10 cellular contexts compared by ENCODE assay signal in genomic region chr21:29187939-29188338, GRCh38. TPM values are rescaled to one million over a fixed set of nuclear protein-coding genes. Genes with fewer than 3 reads are reported as not detected.
DNase-seq lines count a peak whose midpoint lies in the region; FAIRE-seq and TF ChIP-seq lines count a peak whose summit lies in the region.
"Had no signal": no experiment of that assay in that cellular context is flagged by ENCODE, and none has a peak within 500 bp of the region (broad histone marks: within the 10 kb centered on the region; RNA-seq: fewer than 3 reads in every experiment).

No MANE protein-coding gene starts in this region.

- H3K36me3 ChIP-seq in BJ (ENCODE audit: control insufficient read depth, insufficient read depth, low read length) = no peaks in the 10 kb centered on the region
- no peaks in the 10 kb centered on the region for H3K36me3 ChIP-seq in endothelial cell of umbilical vein (ENCODE audit: control insufficient read depth in 2 of 2, extremely low read depth in 1 of 2, insufficient read depth in 2 of 2, low read length in 2 of 2)

- peak; percentile 97 for FAIRE-seq in endothelial cell of umbilical vein (lab: Jason Lieb, UNC)
- FAIRE-seq: kidney had no signal

- no peak overlapping the region for H3K27ac ChIP-seq in endothelial cell of umbilical vein (ENCODE audit: insufficient read depth, low read depth, low read length)

- H3K4me3 ChIP-seq in BJ (ENCODE audit: low read depth, low read length) (no peak overlapping the region), endothelial cell of umbilical vein (replicated peaks in 1 of 3; ENCODE audit: insufficient read depth in 1 of 3, low read depth in 1 of 3, low read length in 3 of 3) (no peak overlapping the region)

- no peak for TF ChIP-seq POLR2A in endothelial cell of umbilical vein (IDR thresholded peaks at IDR 0.05; ENCODE audit: low read depth, low read length)

- intact Hi-C loops in endothelial cell of umbilical vein (cut with micrococcal nuclease) (loop anchor here (1.0 kb wide), 1 partner anchor 8 kb away; no protein-coding TSS in a partner anchor), posterior cingulate gyrus (cut with DNase I) (loop anchor here (2.0 kb wide), 1 partner anchor 75 kb away; no protein-coding TSS in a partner anchor)

- no peak overlapping the region for H3K9ac ChIP-seq in endothelial cell of umbilical vein (replicated peaks; ENCODE audit: extremely low read depth, insufficient read depth, low read length)

- H3K79me2 ChIP-seq in endothelial cell of umbilical vein (ENCODE audit: control insufficient read depth, insufficient read depth, low read length) = no peaks in the 10 kb centered on the region

- POLR2A ChIA-PET in BJ (lab: Charles Lee) = interaction anchor here (0.6 kb wide), 1 partner anchor 162 kb away, joined by 6 read pairs; no protein-coding TSS in a partner anchor
- POLR2A ChIA-PET in endothelial cell of umbilical vein (lab: Charles Lee) = no interaction called here

- no peak for TF ChIP-seq CTCF in BJ (IDR thresholded peaks at IDR 0.05; ENCODE audit: insufficient read depth, low read depth, low read length)
- no peak for TF ChIP-seq CTCF in endothelial cell of umbilical vein (IDR thresholded peaks at IDR 0.05; ENCODE audit: extremely low read depth in 1 of 2, insufficient read depth in 1 of 2, low read depth in 1 of 2, low read length in 2 of 2)

- H3K9me1 ChIP-seq in endothelial cell of umbilical vein (replicated peaks; ENCODE audit: control insufficient read depth, extremely low read depth, insufficient read depth, low read length) = no peaks in the 10 kb centered on the region

- H2AFZ ChIP-seq in endothelial cell of umbilical vein (ENCODE audit: low read depth, low read length) = no peak overlapping the region

- no peaks in the 10 kb centered on the region for H4K20me1 ChIP-seq in endothelial cell of umbilical vein (replicated peaks; ENCODE audit: control insufficient read depth, extremely low read depth, insufficient read depth, low read length)

- BruUV-seq in endothelial cell of umbilical vein (replicated peaks; lab: Mats Ljungman, UMichigan) = no TSS peak

- peak overlapping the region; percentile 62 for H3K4me2 ChIP-seq in endothelial cell of umbilical vein (ENCODE audit: insufficient read depth, low read length)

- peak; percentile 72 for DNase-seq in BJ (ENCODE audit: low read depth)
- peak; percentile 74 for DNase-seq in NCI-H460 (ENCODE audit: extremely low read depth, low read depth)
- DNase-seq in endothelial cell of umbilical vein (ENCODE audit: low read depth, low spot score) = peak; percentile 96
- DNase-seq in non-pigmented ciliary epithelial cell (ENCODE audit: low read depth) = peak; percentile 82
- DNase-seq in NCI-H1694 (lab: John Stamatoyannopoulos, UW) = no peak
- DNase-seq in posterior cingulate gyrus = no peak
- DNase-seq in activated CD4-positive, alpha-beta T cell treated with anti-CD3 and anti-CD28 coated beads, Interleukin-2, amount 50 U/mL, for 1 hour = no peak
- DNase-seq in UCSD-AML1 (lab: John Stamatoyannopoulos, UW; ENCODE audit: unreplicated experiment) = no peak
- DNase-seq: effector CD4-positive, alpha-beta T cell; kidney had no signal

- no peaks in the 10 kb centered on the region for H3K9me3 ChIP-seq in endothelial cell of umbilical vein (replicated peaks; ENCODE audit: control insufficient read depth, insufficient read depth, low read length)

- H3K27me3 ChIP-seq in BJ (ENCODE audit: control insufficient read depth, insufficient read depth, low read length) = no peaks in the 10 kb centered on the region
- H3K27me3 ChIP-seq in endothelial cell of umbilical vein (ENCODE audit: control insufficient read depth in 2 of 2, insufficient read depth in 2 of 2, low read length in 2 of 2) = no peaks in the 10 kb centered on the region

- CTCF ChIA-PET in BJ (lab: Yijun Ruan, JAX) = interaction anchor here (0.6 to 1.6 kb wide), 2 partner anchors 24 to 184 kb away, joined by 3 to 5 read pairs; no protein-coding TSS in a partner anchor
- CTCF ChIA-PET in endothelial cell of umbilical vein (lab: Charles Lee) = interaction anchor here (0.7 to 3.0 kb wide), 6 partner anchors 9 to 161 kb away, joined by 3 to 10 read pairs (median 4); no protein-coding TSS in a partner anchor

- H3K4me1 ChIP-seq in endothelial cell of umbilical vein (ENCODE audit: control insufficient read depth, extremely low read depth, insufficient read depth, low read length) = peaks cover 29% of the 10 kb centered on the region

- dilution Hi-C loops in endothelial cell of umbilical vein (cut with MboI; ENCODE audit: extremely low pct_ligation_motif_present, low sequenced_read_pairs) = no loop called here

TF ChIP-seq in endothelial cell of umbilical vein, 7 proteins besides CTCF, POLR2A, EP300 and RAD21:
- TF ChIP-seq EZH2 (IDR thresholded peaks at IDR 0.05; ENCODE audit: borderline replicate concordance, low read depth, low read length, severe bottlenecking) (no peak), JUN (IDR thresholded peaks at IDR 0.05; ENCODE audit: borderline replicate concordance, insufficient read depth, insufficient read length, low read depth) (peak; percentile 72), GATA2 (IDR thresholded peaks at IDR 0.05; ENCODE audit: insufficient read depth, insufficient read length, low read depth, low read length) (peak; percentile 57), FOS (IDR thresholded peaks at IDR 0.05; ENCODE audit: borderline replicate concordance, insufficient read depth, low read length) (peak; percentile 91), POLR2AphosphoS5 (IDR thresholded peaks at IDR 0.05; ENCODE audit: insufficient read depth, low read depth, low read length) (peak; percentile 55), MYC (IDR thresholded peaks at IDR 0.05; ENCODE audit: low read depth, low read length) (no peak)

RNA-seq across cellular contexts. Expression of gene MAP3K7CL, which starts 57.5 kb away (rescaled TPM):
- polyA plus RNA-seq in BJ (2011; rRNA removed) (6.1 and 7.3 TPM in 2 replicates), endothelial cell of umbilical vein (4.5 and 6.1 TPM in 2 replicates)
- 3.7 and 9.1 TPM in 2 replicates for polyA minus RNA-seq in BJ (2011; rRNA and poly(A)+ RNA removed)
- total RNA-seq in NCI-H460 (2014; rRNA removed; shearing (Covaris generic)) = 1.3 TPM in 1 of 2 replicates, not detected in the other
- polyA plus RNA-seq in NCI-H460 (2014; cell fraction: nucleus; rRNA removed) = not detected in 2 replicates
- total RNA-seq in endothelial cell of umbilical vein = 8.1 and 10.9 TPM in 2 replicates
- 7.1 and 7.2 TPM in 2 replicates for polyA plus RNA-seq in endothelial cell of umbilical vein (2011; cell fraction: cytosol; rRNA removed)
- 12.4 and 15.8 TPM in 2 replicates for polyA plus RNA-seq in endothelial cell of umbilical vein (2011; cell fraction: nucleus; rRNA removed)
- 4.9 and 8.3 TPM in 2 replicates for polyA plus RNA-seq in endothelial cell of umbilical vein (2012)
- 9.3 and 14.8 TPM in 2 replicates for polyA minus RNA-seq in endothelial cell of umbilical vein
- polyA minus RNA-seq in endothelial cell of umbilical vein (2011; cell fraction: cytosol; rRNA and poly(A)+ RNA removed) = 1.1 TPM
- polyA minus RNA-seq in endothelial cell of umbilical vein (2011; cell fraction: nucleus; rRNA and poly(A)+ RNA removed) = 12.3 and 13.5 TPM in 2 replicates

Comparison
In these comparisons a context has a peak if more than half of its experiments do, and no peak if none do; other contexts are left out.
1. DNase-seq: peak in BJ (single experiment), NCI-H460 (single experiment), endothelial cell of umbilical vein (single experiment) and non-pigmented ciliary epithelial cell (single experiment); none in NCI-H1694 (single experiment), posterior cingulate gyrus (0 of 10), activated CD4-positive, alpha-beta T cell treated with anti-CD3 and anti-CD28 coated beads, Interleukin-2, amount 50 U/mL, for 1 hour (single experiment) and UCSD-AML1 (single experiment).